In the genomic region with DNA sequence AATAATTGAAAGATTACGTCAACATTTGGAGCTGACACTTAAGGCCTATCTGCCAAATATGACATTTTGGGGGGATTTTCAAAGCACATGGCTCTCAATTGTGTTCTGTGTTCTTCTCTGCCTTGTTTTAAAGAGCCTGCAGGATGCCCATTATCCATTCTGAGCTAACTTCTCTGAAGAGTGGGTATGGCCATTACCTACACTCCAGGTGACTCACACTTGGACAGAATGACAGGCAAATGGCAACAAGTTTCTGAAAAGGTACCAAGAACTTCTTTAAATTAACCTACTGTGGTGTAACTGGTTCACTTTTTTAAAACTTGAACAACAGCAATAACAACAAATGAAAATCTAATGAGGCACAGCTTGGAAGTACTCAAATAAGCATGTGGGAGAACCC, we compare ENCODE assay signal across 26 cellular contexts.
"Had no signal": no experiment of that assay in that cellular context is flagged by ENCODE, and none has a peak within 500 bp of the region (broad histone marks: within the 10 kb centered on the region; RNA-seq: fewer than 3 reads in every experiment).

No MANE protein-coding gene starts in this region.

- ATAC-seq: left colon, natural killer cell, right cardiac atrium, upper lobe of right lung had no signal

- H3K36me3 Mint-ChIP-seq: activated naive CD8-positive, alpha-beta T cell; natural killer cell; neural progenitor cell had no signal

- H3K27ac Mint-ChIP-seq: activated naive CD8-positive, alpha-beta T cell; natural killer cell; neural progenitor cell had no signal

- H2AFZ ChIP-seq: neural progenitor cell had no signal

- H3K9ac ChIP-seq: neural progenitor cell had no signal

- H3K27me3 Mint-ChIP-seq: activated naive CD8-positive, alpha-beta T cell had no signal

- H3K4me1 Mint-ChIP-seq: natural killer cell, neural progenitor cell had no signal

- H3K4me2 ChIP-seq: neural progenitor cell had no signal

- DNase-seq: activated CD4-positive, alpha-beta T cell treated with anti-CD3 and anti-CD28 coated beads for 4 hours; activated CD4-positive, alpha-beta T cell treated with anti-CD3 and anti-CD28 coated beads, Interleukin-2, amount 50 U/mL, for 4 hours; activated effector memory CD4-positive, alpha-beta T cell treated with Interleukin-2 at 50 U/mL for 16 hours; activated naive CD4-positive, alpha-beta T cell treated with Interleukin-2 at 50 U/mL for 16 hours; activated T-cell treated with anti-CD3 and anti-CD28 coated beads for 4 hours; anterior cingulate cortex; cerebellar nuclear complex; dorsolateral prefrontal cortex; effector memory CD4-positive, alpha-beta T cell; head of caudate nucleus; hippocampal formation; left colon; mesenchymal stem cell; natural killer cell; right cardiac atrium; spleen; stimulated activated naive CD4-positive, alpha-beta T cell; T-helper 9 cell; tibial artery; upper lobe of right lung had no signal

- H3K4me3 Mint-ChIP-seq: activated naive CD8-positive, alpha-beta T cell; natural killer cell; neural progenitor cell had no signal

- H3K9me3 ChIP-seq: spleen, suprapubic skin, tibial artery, upper lobe of right lung had no signal

- H3K36me3 ChIP-seq: cardiac muscle cell, neural progenitor cell, spleen, suprapubic skin, tibial artery, upper lobe of right lung had no signal

- H3K4me3 ChIP-seq: cardiac muscle cell, coronary artery, dorsolateral prefrontal cortex, neural progenitor cell, spleen, suprapubic skin, tibial artery, upper lobe of right lung had no signal

- H3K27me3 ChIP-seq: cardiac muscle cell, dorsolateral prefrontal cortex, neural progenitor cell, spleen, suprapubic skin, tibial artery, upper lobe of right lung had no signal

- H3K4me1 ChIP-seq: neural progenitor cell, spleen, suprapubic skin, tibial artery, upper lobe of right lung had no signal

- H3K9me3 Mint-ChIP-seq: neural progenitor cell had no signal

- H3K27ac ChIP-seq: cardiac muscle cell, coronary artery, dorsolateral prefrontal cortex, neural progenitor cell, spleen, suprapubic skin, tibial artery, upper lobe of right lung, VCaP had no signal
